In genomic region chr16:52680993-52681392, GRCh38 we compare ENCODE assay signal across 22 cellular contexts.
"Had no signal": no experiment of that assay in that cellular context is flagged by ENCODE, and none has a peak within 500 bp of the region (broad histone marks: within the 10 kb centered on the region; RNA-seq: fewer than 3 reads in every experiment).

No MANE protein-coding gene starts in this region.

- H3K4me3 ChIP-seq: coronary artery, hepatocyte, psoas muscle, right lobe of liver, testis had no signal

- DNase-seq: effector CD4-positive, alpha-beta T cell; endodermal cell; erythroblast; foreskin melanocyte; head of caudate nucleus; kidney; left cardiac atrium; left ventricle myocardium superior; mammary epithelial cell; naive thymus-derived CD4-positive, alpha-beta T cell; nephron progenitor cell; psoas muscle; retina; right lobe of liver; stimulated activated CD4-positive, alpha-beta T cell treated with anti-CD3 and anti-CD28 coated beads, Interleukin-4, amount 100 ng/mL, for 1 hour; stimulated activated CD8-positive, alpha-beta memory T cell treated with anti-CD3 and anti-CD28 coated beads, Interleukin-4, amount 100 ng/mL, for 48 hours; stimulated activated naive CD8-positive, alpha-beta T cell treated with anti-CD3 and anti-CD28 coated beads, Interleukin-15, Interleukin-2, amounts not matched to agents 100 U/mL and 50 U/mL, for 24 hours; testis; trophoblast cell had no signal

- H3K36me3 ChIP-seq: right lobe of liver had no signal

- H3K9me3 ChIP-seq: psoas muscle, right lobe of liver, testis had no signal

- H3K27me3 ChIP-seq: hepatocyte, right lobe of liver, testis had no signal

- H3K4me1 ChIP-seq: psoas muscle, testis had no signal

- ATAC-seq: left ventricle myocardium superior; naive thymus-derived CD4-positive, alpha-beta T cell; psoas muscle; right lobe of liver; stimulated activated effector memory CD8-positive, alpha-beta T cell treated with anti-CD3 and anti-CD28 coated beads, Interleukin-12 subunit alpha, Interleukin-12 subunit beta, amount 100 ng/mL, for 72 hours; stimulated activated naive CD8-positive, alpha-beta T cell treated with anti-CD3 and anti-CD28 coated beads, Interleukin-15, Interleukin-2, amounts not matched to agents 100 U/mL and 50 U/mL, for 24 hours had no signal

- H3K27ac ChIP-seq: coronary artery, hepatocyte, psoas muscle, right lobe of liver, testis had no signal
